Comparison of ENCODE assay signal across 27 cellular contexts in genomic region chr16:5916711-5917191, GRCh38.
DNase-seq lines count a peak whose midpoint lies in the region; FAIRE-seq and TF ChIP-seq lines count a peak whose summit lies in the region.
"Had no signal": no experiment of that assay in that cellular context is flagged by ENCODE, and none has a peak within 500 bp of the region (broad histone marks: within the 10 kb centered on the region; RNA-seq: fewer than 3 reads in every experiment).

No MANE protein-coding gene starts in this region.

- peaks cover 10% of the 10 kb centered on the region for H3K27me3 Mint-ChIP-seq in astrocyte (ENCODE audit: low read depth, unreplicated experiment)
- peaks cover 12% of the 10 kb centered on the region for H3K27me3 Mint-ChIP-seq in Caco-2 (ENCODE audit: insufficient read depth, unreplicated experiment)
- H3K27me3 Mint-ChIP-seq: activated T-cell treated with anti-CD3 and anti-CD28 coated beads, Interleukin-2, amount 50 U/mL, for 24 hours; CD4-positive, alpha-beta memory T cell had no signal

- POLR2A ChIA-PET in Caco-2 (lab: Charles Lee): no interaction called here

- H3K9me3 Mint-ChIP-seq in astrocyte (ENCODE audit: unreplicated experiment) (peaks cover 2% of the 10 kb centered on the region), Caco-2 (ENCODE audit: unreplicated experiment) (no peaks in the 10 kb centered on the region)
- H3K9me3 Mint-ChIP-seq: type B pancreatic cell had no signal

- H3K4me1 ChIP-seq in astrocyte (ENCODE audit: insufficient read depth, low read length) (peaks cover 6% of the 10 kb centered on the region), transverse colon (no peaks in the 10 kb centered on the region), Caco-2 (no peaks in the 10 kb centered on the region)
- H3K4me1 ChIP-seq: heart right ventricle, pancreas, right lobe of liver had no signal

- CTCF ChIA-PET in Caco-2 (lab: Charles Lee): no interaction called here

- TF ChIP-seq CTCF in astrocyte (IDR thresholded peaks at IDR 0.05; ENCODE audit: insufficient read depth, low read depth, low read length) (no peak), transverse colon (IDR thresholded peaks at IDR 0.05) (no peak), Caco-2 (IDR thresholded peaks at IDR 0.05; ENCODE audit: insufficient read depth in 1 of 2, low read depth in 1 of 2, low read length in 1 of 2, severe bottlenecking in 1 of 2, unreplicated experiment in 1 of 2) (no peak)

- H3K4me3 ChIP-seq in astrocyte (ENCODE audit: insufficient read depth, low read depth, low read length): no peak overlapping the region
- no peak overlapping the region for H3K4me3 ChIP-seq in transverse colon
- no peak overlapping the region for H3K4me3 ChIP-seq in Caco-2 (ENCODE audit: low read depth, low read length)
- H3K4me3 ChIP-seq: cardiac muscle cell, heart right ventricle, pancreas, right lobe of liver had no signal

- H3K36me3 ChIP-seq in astrocyte (ENCODE audit: insufficient read depth, low read length) (no peaks in the 10 kb centered on the region), transverse colon (no peaks in the 10 kb centered on the region), Caco-2 (ENCODE audit: control insufficient read depth, insufficient read depth, low read length) (no peaks in the 10 kb centered on the region)
- H3K36me3 ChIP-seq: cardiac muscle cell, heart right ventricle, pancreas, right lobe of liver had no signal

- no peak for TF ChIP-seq POLR2A in transverse colon (IDR thresholded peaks at IDR 0.05)

- no peaks in the 10 kb centered on the region for H4K20me1 ChIP-seq in astrocyte (ENCODE audit: insufficient read depth, low read length)

- intact Hi-C loops in transverse colon (cut with DNase I; ENCODE audit: low total_unique reads): no loop called here
- intact Hi-C loops in Caco-2 (cut with micrococcal nuclease; ENCODE audit: unreplicated experiment): no loop called here

- no peaks in the 10 kb centered on the region for H3K27me3 ChIP-seq in astrocyte (ENCODE audit: insufficient read depth, low read length)
- H3K27me3 ChIP-seq in transverse colon: no peaks in the 10 kb centered on the region
- H3K27me3 ChIP-seq in Caco-2 (replicated peaks; ENCODE audit: control insufficient read depth, insufficient read depth, low read length): no peaks in the 10 kb centered on the region
- H3K27me3 ChIP-seq: pancreas, right lobe of liver had no signal

- peaks cover 7% of the 10 kb centered on the region for H3K4me1 Mint-ChIP-seq in astrocyte (ENCODE audit: low read depth, unreplicated experiment)
- H3K4me1 Mint-ChIP-seq in Caco-2 (ENCODE audit: low read depth, unreplicated experiment): no peaks in the 10 kb centered on the region
- H3K4me1 Mint-ChIP-seq: CD4-positive, alpha-beta memory T cell had no signal

- peak overlapping the region; percentile 47 for H3K27ac Mint-ChIP-seq in astrocyte (ENCODE audit: unreplicated experiment)
- no peak overlapping the region for H3K27ac Mint-ChIP-seq in Caco-2 (ENCODE audit: unreplicated experiment)
- H3K27ac Mint-ChIP-seq: activated T-cell treated with anti-CD3 and anti-CD28 coated beads, Interleukin-2, amount 50 U/mL, for 24 hours; CD4-positive, alpha-beta memory T cell; naive thymus-derived CD8-positive, alpha-beta T cell; type B pancreatic cell had no signal

- in situ Hi-C loops in transverse colon (cut with MboI; ENCODE audit: low pct_ligation_motif_present in 1 of 4, low pct_unique_long_range_greater_than_20kb in 1 of 4, low sequenced_read_pairs in 3 of 4): no loop called here

- DNase-seq in NCI-H748 (lab: John Stamatoyannopoulos, UW; ENCODE audit: unreplicated experiment) (peak; percentile 2), NCI-H748 treated with DMSO at 0.1 percent for 48 hours (lab: John Stamatoyannopoulos, UW) (no peak), astrocyte (ENCODE audit: low read depth) (peak; percentile 59), iPS-NIHi11 (ENCODE audit: low spot score) (peak; percentile 37), transverse colon (peak; percentile 33), Caco-2 (no peak), MV-4-11 (lab: John Stamatoyannopoulos, UW) (no peak), medulla oblongata (ENCODE audit: extremely low spot score) (no peak)
- DNase-seq: activated CD4-positive, CD25-positive, alpha-beta regulatory T cell treated with anti-CD3 and anti-CD28 coated beads, Interleukin-2, amount 50 U/mL, for 72 hours; activated naive CD4-positive, alpha-beta T cell treated with Interleukin-2 at 50 U/mL for 16 hours; activated T-cell treated with anti-CD3 and anti-CD28 coated beads, Interleukin-2, amount 50 U/mL, for 24 hours; CD4-positive, alpha-beta memory T cell; dermis blood vessel endothelial cell; HCEC 1CT; heart right ventricle; KBM-7; naive thymus-derived CD8-positive, alpha-beta T cell; NCI-H1694; NCI-H2171; NCI-H69; pancreas; right lobe of liver; Right ventricle myocardium superior had no signal

- no peak overlapping the region for H3K4me3 Mint-ChIP-seq in astrocyte (ENCODE audit: unreplicated experiment)
- H3K4me3 Mint-ChIP-seq in Caco-2 (ENCODE audit: unreplicated experiment): no peak overlapping the region
- H3K4me3 Mint-ChIP-seq: activated T-cell treated with anti-CD3 and anti-CD28 coated beads, Interleukin-2, amount 50 U/mL, for 24 hours; CD4-positive, alpha-beta memory T cell; naive thymus-derived CD8-positive, alpha-beta T cell; type B pancreatic cell had no signal

- peak overlapping the region; percentile 68 for H3K4me2 ChIP-seq in astrocyte (ENCODE audit: low read length)

- 10 to 15% methylated on average over 2 to 10 of the region's 11 CpGs for WGBS in transverse colon (ENCODE audit: low coverage in 1 of 2), 2 donors

- H3K79me2 ChIP-seq in astrocyte (ENCODE audit: insufficient read depth, low read length): no peaks in the 10 kb centered on the region

- H2AFZ ChIP-seq in astrocyte (ENCODE audit: low read depth, low read length): peak overlapping the region; percentile 66

- TF ChIP-seq EP300 in transverse colon (IDR thresholded peaks at IDR 0.05; ENCODE audit: low read depth): no peak

- H3K9ac ChIP-seq in astrocyte (ENCODE audit: low read length): no peak overlapping the region

- H3K9me3 ChIP-seq in astrocyte (ENCODE audit: insufficient read depth, low read depth, low read length) (no peaks in the 10 kb centered on the region), transverse colon (no peaks in the 10 kb centered on the region), Caco-2 (no peaks in the 10 kb centered on the region)
- H3K9me3 ChIP-seq: pancreas, right lobe of liver had no signal

- H3K36me3 Mint-ChIP-seq in astrocyte (ENCODE audit: low read depth, unreplicated experiment) (no peaks in the 10 kb centered on the region), Caco-2 (ENCODE audit: insufficient read depth, unreplicated experiment) (no peaks in the 10 kb centered on the region)
- H3K36me3 Mint-ChIP-seq: CD4-positive, alpha-beta memory T cell; type B pancreatic cell had no signal

- no TSS peak for BruUV-seq in Caco-2 (replicated peaks; lab: Mats Ljungman, UMichigan)

- no peak overlapping the region for H3K27ac ChIP-seq in astrocyte (ENCODE audit: low read depth, low read length)
- H3K27ac ChIP-seq in transverse colon: no peak overlapping the region
- H3K27ac ChIP-seq: 22Rv1, cardiac muscle cell, epithelial cell of prostate, heart right ventricle, pancreas, right lobe of liver had no signal

- FAIRE-seq in astrocyte (lab: Jason Lieb, UNC): no peak
- FAIRE-seq: pancreas had no signal

Comparison
In these comparisons a context has a peak if more than half of its experiments do, and no peak if none do; other contexts are left out.
1. DNase-seq: peak in NCI-H748 (single experiment), astrocyte (single experiment), iPS-NIHi11 (single experiment) and transverse colon (single experiment); none in NCI-H748 treated with DMSO at 0.1 percent for 48 hours (single experiment), Caco-2 (0 of 2), MV-4-11 (single experiment) and medulla oblongata (single experiment).